ENCODE assay signal across 8 cellular contexts in the genomic region with DNA sequence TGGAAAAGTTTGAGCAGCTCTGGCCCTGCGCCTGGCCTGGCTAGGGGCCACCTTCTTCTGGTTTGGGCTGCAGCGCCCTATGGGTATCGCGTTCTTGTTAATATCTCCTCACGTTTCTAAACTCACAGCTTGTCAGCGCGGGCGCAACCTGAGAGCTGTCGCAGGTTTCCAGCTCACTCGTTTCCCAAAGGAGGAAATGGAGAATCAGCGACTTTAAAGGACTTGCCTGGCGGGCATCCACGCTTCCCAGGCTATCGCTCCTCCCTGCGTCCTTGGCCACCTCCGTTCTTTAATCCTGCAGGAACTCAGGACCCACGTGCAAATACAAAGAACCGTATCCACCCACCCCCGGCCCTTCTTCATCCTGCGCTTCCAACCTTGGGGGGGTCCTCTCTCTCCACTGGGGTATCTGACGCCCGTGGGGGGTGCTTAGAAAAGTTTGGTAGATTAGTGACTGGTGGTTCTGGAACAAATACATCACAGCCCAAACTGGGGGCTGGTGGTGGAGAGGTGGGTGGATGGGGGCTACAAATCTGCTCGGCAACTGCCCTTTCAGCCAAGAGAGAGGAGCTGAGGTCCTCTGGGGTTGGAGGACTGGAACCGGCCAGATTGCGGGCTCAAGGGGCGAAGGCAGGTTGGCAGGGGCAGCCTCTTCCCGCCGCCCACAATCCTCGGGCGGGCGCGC. TPM values are rescaled to one million over a fixed set of nuclear protein-coding genes. Genes with fewer than 3 reads are reported as not detected.
DNase-seq lines count a peak whose midpoint lies in the region; ATAC-seq and TF ChIP-seq lines count a peak whose summit lies in the region.

No MANE protein-coding gene starts in this region.

- H3K4me1 ChIP-seq in BLaER1 (peaks cover 39% of the 10 kb centered on the region), SJSA1 (replicated peaks) (peaks cover 4% of the 10 kb centered on the region)

- H3K36me3 ChIP-seq in BLaER1 (peaks cover 19% of the 10 kb centered on the region), SJSA1 (0 out of 2 replicates have a peak, but pooled peaks cover 4% of the 10 kb centered on the region)

- H3K27me3 ChIP-seq in BLaER1 (no peaks in the 10 kb centered on the region), HL-60 (ENCODE audit: insufficient read depth, poor library complexity, severe bottlenecking) (no peaks in the 10 kb centered on the region), SJSA1 (replicated peaks) (no peaks in the 10 kb centered on the region)

- peaks cover 32% of the 10 kb centered on the region for H4K20me1 ChIP-seq in BLaER1

- peak overlapping the region; percentile 94 for H3K4me2 ChIP-seq in BLaER1

- DNase-seq in HL-60 (ENCODE audit: low read depth in 1 of 2, low spot score in 1 of 2) = peak in 1 of 2 experiments; percentile 21
- DNase-seq in SJSA1 (ENCODE audit: low read depth in 1 of 2, low spot score in 2 of 2) = no peak
- DNase-seq in cerebellum (ENCODE audit: low spot score) = peak; percentile 27
- peak; percentile 4 for DNase-seq in kidney glomerular epithelial cell (lab: John Stamatoyannopoulos, UW)
- peak; percentile 37 for DNase-seq in stimulated activated CD4-positive, alpha-beta T cell treated with anti-CD3 and anti-CD28 coated beads, Interleukin-2, amount 100 ng/mL, for 4 hours (ENCODE audit: low read depth)

- H3K27ac ChIP-seq in BLaER1 (peak overlapping the region; percentile 96), HL-60 (replicated peaks) (peak overlapping the region; percentile 91), SJSA1 (no peak overlapping the region; the same call in 1 of the 2 replicates)

- peak overlapping the region; percentile 93 for H3K9ac ChIP-seq in BLaER1

- no peak for TF ChIP-seq CTCF in HL-60 (IDR thresholded peaks at IDR 0.05; ENCODE audit: insufficient read depth, low read length)

- no peaks in the 10 kb centered on the region for H3K9me3 ChIP-seq in BLaER1
- H3K9me3 ChIP-seq in SJSA1 (replicated peaks) = no peaks in the 10 kb centered on the region

- H3K4me3 ChIP-seq in BLaER1 (peak overlapping the region; percentile 77), HL-60 (replicated peaks; ENCODE audit: insufficient read depth, low read length) (peak overlapping the region; percentile 67), SJSA1 (peak overlapping the region; percentile 69)

- ATAC-seq in HG03439 (IDR thresholded peaks at IDR 0.05; ENCODE audit: unreplicated experiment) = no peak
- ATAC-seq in GM19023 (IDR thresholded peaks at IDR 0.05; ENCODE audit: unreplicated experiment) = no peak

RNA-seq across cellular contexts. Expression of gene PSAT1, which starts 0.6 kb away (rescaled TPM):
- 24.7 and 29.9 TPM in 2 replicates for total RNA-seq in SJSA1 (2014; rRNA removed; shearing (Covaris generic))
- total RNA-seq in cerebellum = 42.8 TPM

Comparison
In these comparisons a context has a peak if more than half of its experiments do, and no peak if none do; other contexts are left out.
1. DNase-seq: peak in cerebellum (single experiment), kidney glomerular epithelial cell (single experiment) and stimulated activated CD4-positive, alpha-beta T cell treated with anti-CD3 and anti-CD28 coated beads, Interleukin-2, amount 100 ng/mL, for 4 hours (single experiment); none in SJSA1 (0 of 2).
2. Peak in every context shown above with its lines, with median percentiles within 50 percentile points of each other: H3K4me3 ChIP-seq.